In genomic region chr3:78804251-78805037, GRCh38 we compare ENCODE assay signal across 14 cellular contexts.
A peak's percentile ranks its signal among the peaks of the same experiment; 100 is the strongest.
DNase-seq lines count a peak whose midpoint lies in the region; TF ChIP-seq lines count a peak whose summit lies in the region.
"Had no signal": no experiment of that assay in that cellular context is flagged by ENCODE, and none has a peak within 500 bp of the region (broad histone marks: within the 10 kb centered on the region; RNA-seq: fewer than 3 reads in every experiment).

No MANE protein-coding gene starts in this region.

- no peaks in the 10 kb centered on the region for H3K27me3 ChIP-seq in MG63
- H3K27me3 ChIP-seq: SJSA1 had no signal

- H3K36me3 ChIP-seq in MG63 = no peaks in the 10 kb centered on the region
- H3K36me3 ChIP-seq: SJSA1 had no signal

- H3K4me3 ChIP-seq in MG63 = no peak overlapping the region
- no peak overlapping the region for H3K4me3 ChIP-seq in fibroblast of mammary gland (ENCODE audit: control insufficient read depth, low read depth, low read length)
- H3K4me3 ChIP-seq: SJSA1 had no signal

- TF ChIP-seq CTCF in fibroblast of mammary gland (conservative IDR thresholded peaks at IDR 0.05; ENCODE audit: control insufficient read depth, insufficient read depth, low read depth, low read length) = no peak

- DNase-seq in DMS 273 treated with DMSO at 0.1 percent for 48 hours (lab: John Stamatoyannopoulos, UW) (peak; percentile 29), MG63 (peak; percentile 1), fibroblast of mammary gland (ENCODE audit: low read depth) (peak; percentile 91), renal cortical epithelial cell (ENCODE audit: low read depth) (peak; percentile 3), NCI-H2227 treated with DMSO at 0.1 percent for 48 hours (lab: John Stamatoyannopoulos, UW) (no peak), NCI-H146 treated with DMSO at 0.1 percent for 48 hours (lab: John Stamatoyannopoulos, UW; ENCODE audit: unreplicated experiment) (no peak), RPMI8226 (no peak), NAMALWA (ENCODE audit: low spot score) (no peak)
- DNase-seq: activated CD4-positive, CD25-positive, alpha-beta regulatory T cell treated with anti-CD3 and anti-CD28 coated beads, Interleukin-2, amount 50 U/mL, for 72 hours; caudate nucleus; Karpas-422; natural killer cell; NCI-H524 had no signal

- no peaks in the 10 kb centered on the region for H3K9me3 ChIP-seq in MG63
- H3K9me3 ChIP-seq: SJSA1 had no signal

Comparison
In these comparisons a context has a peak if more than half of its experiments do, and no peak if none do; other contexts are left out.
1. DNase-seq: peak in DMS 273 treated with DMSO at 0.1 percent for 48 hours (single experiment), MG63 (single experiment), fibroblast of mammary gland (single experiment) and renal cortical epithelial cell (single experiment); none in NCI-H2227 treated with DMSO at 0.1 percent for 48 hours (single experiment), NCI-H146 treated with DMSO at 0.1 percent for 48 hours (single experiment), RPMI8226 (single experiment) and NAMALWA (single experiment).